Comparison of ENCODE assay signal across 14 cellular contexts in genomic region chr4:109414938-109415337, GRCh38. TPM values are rescaled to one million over a fixed set of nuclear protein-coding genes. Genes with fewer than 3 reads are reported as not detected.
A peak's percentile ranks its signal among the peaks of the same experiment; 100 is the strongest.
DNase-seq lines count a peak whose midpoint lies in the region; ATAC-seq and TF ChIP-seq lines count a peak whose summit lies in the region.
"Had no signal": no experiment of that assay in that cellular context is flagged by ENCODE, and none has a peak within 500 bp of the region (broad histone marks: within the 10 kb centered on the region; RNA-seq: fewer than 3 reads in every experiment).

No MANE protein-coding gene starts in this region.

- peaks cover 2% of the 10 kb centered on the region for H3K27me3 Mint-ChIP-seq in activated CD8-positive, alpha-beta T cell treated with anti-CD3 and anti-CD28 coated beads, Interleukin-2, amount 10 ng/mL, durations not matched to agents 7 days and 5 days (ENCODE audit: low read depth)

- H3K27ac Mint-ChIP-seq in activated CD8-positive, alpha-beta T cell treated with anti-CD3 and anti-CD28 coated beads, Interleukin-2, amount 10 ng/mL, durations not matched to agents 7 days and 5 days = no peak overlapping the region
- H3K27ac Mint-ChIP-seq: HFFc6 had no signal

- H3K9me3 ChIP-seq in iPS-20b (ENCODE audit: insufficient read depth, low read depth, low read length) = no peaks in the 10 kb centered on the region
- H3K9me3 ChIP-seq: Caco-2 had no signal

- H3K4me3 Mint-ChIP-seq in activated CD8-positive, alpha-beta T cell treated with anti-CD3 and anti-CD28 coated beads, Interleukin-2, amount 10 ng/mL, durations not matched to agents 7 days and 5 days = no peak overlapping the region
- H3K4me3 Mint-ChIP-seq: HFFc6 had no signal

- no peaks in the 10 kb centered on the region for H3K36me3 ChIP-seq in iPS-20b (ENCODE audit: insufficient read depth, low read depth, low read length)

- ATAC-seq in activated CD8-positive, alpha-beta T cell treated with anti-CD3 and anti-CD28 coated beads, Interleukin-2, amount 10 ng/mL, durations not matched to agents 7 days and 5 days = no peak
- ATAC-seq in SK-N-SH treated with all-trans-retinoic acid at 6 μM for 48 hours = no peak
- ATAC-seq: K562 had no signal

- H3K9me3 Mint-ChIP-seq in activated CD8-positive, alpha-beta T cell treated with anti-CD3 and anti-CD28 coated beads, Interleukin-2, amount 10 ng/mL, durations not matched to agents 7 days and 5 days (ENCODE audit: insufficient read depth) = no peaks in the 10 kb centered on the region
- H3K9me3 Mint-ChIP-seq: HFFc6 had no signal

- H3K9ac ChIP-seq in iPS-20b (ENCODE audit: low read depth, low read length) = no peak overlapping the region

- no peaks in the 10 kb centered on the region for H3K36me3 Mint-ChIP-seq in activated CD8-positive, alpha-beta T cell treated with anti-CD3 and anti-CD28 coated beads, Interleukin-2, amount 10 ng/mL, durations not matched to agents 7 days and 5 days (ENCODE audit: low read depth)

- no peak overlapping the region for H3K27ac ChIP-seq in iPS-20b (ENCODE audit: low read length)
- H3K27ac ChIP-seq: PC-9 had no signal

- POLR2A ChIA-PET in activated CD8-positive, alpha-beta T cell treated with anti-CD3 and anti-CD28 coated beads, Interleukin-2, amount 10 ng/mL, durations not matched to agents 7 days and 5 days (lab: Charles Lee) = interaction anchor here (1.2 kb wide), 1 partner anchor 18 kb away, joined by 3 read pairs; no protein-coding TSS in a partner anchor

- CTCF ChIA-PET in activated CD8-positive, alpha-beta T cell treated with anti-CD3 and anti-CD28 coated beads, Interleukin-2, amount 10 ng/mL, durations not matched to agents 7 days and 5 days (lab: Charles Lee) = no interaction called here

- peaks cover 34% of the 10 kb centered on the region for H3K4me1 ChIP-seq in iPS-20b (ENCODE audit: insufficient read depth, low read length)

- DNase-seq in EH (ENCODE audit: low read depth) = peak; percentile 28
- peak; percentile 29 for DNase-seq in NCI-H226
- peak; percentile 61 for DNase-seq in dermis blood vessel endothelial cell
- DNase-seq in NCI-H128 (lab: John Stamatoyannopoulos, UW; ENCODE audit: unreplicated experiment) = no peak
- no peak for DNase-seq in activated CD8-positive, alpha-beta T cell treated with anti-CD3 and anti-CD28 coated beads, Interleukin-2, amount 10 ng/mL, durations not matched to agents 7 days and 5 days
- no peak for DNase-seq in NCI-H2081 (lab: John Stamatoyannopoulos, UW)
- DNase-seq: Caco-2, HFFc6, NCI-H1048, NCI-H1694, PC-9 had no signal

- no peaks in the 10 kb centered on the region for H3K27me3 ChIP-seq in iPS-20b (ENCODE audit: insufficient read depth, low read length)

- H3K4me1 Mint-ChIP-seq in activated CD8-positive, alpha-beta T cell treated with anti-CD3 and anti-CD28 coated beads, Interleukin-2, amount 10 ng/mL, durations not matched to agents 7 days and 5 days (ENCODE audit: low read depth) = no peaks in the 10 kb centered on the region

- peak overlapping the region; percentile 16; the same call in 1 of the 2 replicates for H3K4me3 ChIP-seq in iPS-20b (ENCODE audit: low read length)
- H3K4me3 ChIP-seq: K562, PC-9 had no signal

TF ChIP-seq in SK-N-SH treated with all-trans-retinoic acid at 6 μM for 48 hours, 23 proteins besides CTCF, POLR2A, EP300 and RAD21:
- TF ChIP-seq TOX (CRISPR knock-in tag; IDR thresholded peaks at IDR 0.05; ENCODE audit: borderline replicate concordance) (no peak), SNAI2 (CRISPR knock-in tag; IDR thresholded peaks at IDR 0.05) (no peak), TSHZ2 (CRISPR knock-in tag; IDR thresholded peaks at IDR 0.05) (no peak), OSR1 (CRISPR knock-in tag; IDR thresholded peaks at IDR 0.05) (no peak), CSDC2 (CRISPR knock-in tag; IDR thresholded peaks at IDR 0.05) (no peak), ISL1 (CRISPR knock-in tag; IDR thresholded peaks at IDR 0.05) (no peak), ESRRG (CRISPR knock-in tag; IDR thresholded peaks at IDR 0.05) (no peak), ZNF565 (CRISPR knock-in tag; conservative IDR thresholded peaks at IDR 0.05; ENCODE audit: low read depth) (no peak), CREB5 (CRISPR knock-in tag; IDR thresholded peaks at IDR 0.05; ENCODE audit: low read depth) (no peak), TCF4 (CRISPR knock-in tag; IDR thresholded peaks at IDR 0.05; ENCODE audit: borderline replicate concordance) (no peak), BACH2 (CRISPR knock-in tag; IDR thresholded peaks at IDR 0.05; ENCODE audit: borderline replicate concordance) (no peak), ZNF8 (CRISPR knock-in tag; IDR thresholded peaks at IDR 0.05) (no peak), ZFP3 (CRISPR knock-in tag; IDR thresholded peaks at IDR 0.05) (no peak), PATZ1 (CRISPR knock-in tag; IDR thresholded peaks at IDR 0.05; ENCODE audit: borderline replicate concordance) (no peak), GLIS3 (CRISPR knock-in tag; IDR thresholded peaks at IDR 0.05) (no peak), ARNTL (CRISPR knock-in tag; IDR thresholded peaks at IDR 0.05; ENCODE audit: borderline replicate concordance, low read depth) (no peak), RARB (CRISPR knock-in tag; IDR thresholded peaks at IDR 0.05) (no peak), ZNF70 (CRISPR knock-in tag; IDR thresholded peaks at IDR 0.05) (no peak)

RNA-seq across cellular contexts. Expression of gene SEC24B, which starts 18.7 kb away (rescaled TPM):
- total RNA-seq in dermis blood vessel endothelial cell = 15.1 and 24.2 TPM in 2 replicates
- 10 to 100 TPM; 22.8 to 22.9 TPM for total RNA-seq in activated CD8-positive, alpha-beta T cell treated with anti-CD3 and anti-CD28 coated beads, Interleukin-2, amount 10 ng/mL, durations not matched to agents 7 days and 5 days

Comparison
In these comparisons a context has a peak if more than half of its experiments do, and no peak if none do; other contexts are left out.
1. DNase-seq: peak in EH (single experiment), NCI-H226 (single experiment) and dermis blood vessel endothelial cell (single experiment); none in NCI-H128 (single experiment), activated CD8-positive, alpha-beta T cell treated with anti-CD3 and anti-CD28 coated beads, Interleukin-2, amount 10 ng/mL, durations not matched to agents 7 days and 5 days (single experiment) and NCI-H2081 (0 of 2).